In the genomic region with DNA sequence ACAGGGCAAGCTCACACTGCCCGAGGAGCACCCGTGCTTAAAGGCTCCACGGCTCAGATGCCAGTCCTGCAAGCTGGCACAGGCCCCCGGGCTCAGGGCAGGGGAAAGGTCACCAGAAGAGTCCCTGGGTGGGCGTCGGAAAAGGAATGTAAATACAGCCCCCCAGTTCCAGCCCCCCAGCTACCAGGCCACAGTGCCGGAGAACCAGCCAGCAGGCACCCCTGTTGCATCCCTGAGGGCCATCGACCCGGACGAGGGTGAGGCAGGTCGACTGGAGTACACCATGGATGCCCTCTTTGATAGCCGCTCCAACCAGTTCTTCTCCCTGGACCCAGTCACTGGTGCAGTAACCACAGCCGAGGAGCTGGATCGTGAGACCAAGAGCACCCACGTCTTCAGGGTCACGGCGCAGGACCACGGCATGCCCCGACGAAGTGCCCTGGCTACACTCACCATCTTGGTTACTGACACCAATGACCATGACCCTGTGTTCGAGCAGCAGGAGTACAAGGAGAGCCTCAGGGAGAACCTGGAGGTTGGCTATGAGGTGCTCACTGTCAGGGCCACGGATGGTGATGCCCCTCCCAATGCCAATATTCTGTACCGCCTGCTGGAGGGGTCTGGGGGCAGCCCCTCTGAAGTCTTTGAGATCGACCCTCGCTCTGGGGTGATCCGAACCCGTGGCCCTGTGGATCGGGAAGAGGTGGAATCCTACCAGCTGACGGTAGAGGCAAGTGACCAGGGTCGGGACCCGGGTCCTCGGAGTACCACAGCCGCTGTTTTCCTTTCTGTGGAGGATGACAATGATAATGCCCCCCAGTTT, we compare ENCODE assay signal across 9 cellular contexts. TPM values are rescaled to one million over a fixed set of nuclear protein-coding genes. Genes with fewer than 3 reads are reported as not detected.
DNase-seq lines count a peak whose midpoint lies in the region; ATAC-seq and TF ChIP-seq lines count a peak whose summit lies in the region.
"Had no signal": no experiment of that assay in that cellular context is flagged by ENCODE, and none has a peak within 500 bp of the region (broad histone marks: within the 10 kb centered on the region; RNA-seq: fewer than 3 reads in every experiment).

No MANE protein-coding gene starts in this region.

- H3K9me3 ChIP-seq in mesenchymal stem cell (ENCODE audit: control insufficient read depth, low read length) = no peaks in the 10 kb centered on the region
- no peaks in the 10 kb centered on the region for H3K9me3 ChIP-seq in MG63

- 95% methylated on average over 33 of the region's 33 CpGs for WGBS in mesenchymal stem cell

- H3K4me1 Mint-ChIP-seq in activated naive CD4-positive, alpha-beta T cell treated with anti-CD3 and anti-CD28 coated beads, Interleukin-2, amount 50 U/mL, for 24 hours = peaks cover 8% of the 10 kb centered on the region
- H3K4me1 Mint-ChIP-seq in MCF 10A (ENCODE audit: insufficient read depth, unreplicated experiment) (peaks cover 8% of the 10 kb centered on the region), type B pancreatic cell (ENCODE audit: unreplicated experiment) (peaks cover 13% of the 10 kb centered on the region)

- peaks cover 0 to 61% of the 10 kb centered on the region in 2 experiments for H3K27me3 ChIP-seq in mesenchymal stem cell (ENCODE audit: control insufficient read depth in 1 of 2, insufficient read depth in 1 of 2, low read length in 2 of 2)
- peaks cover 11% of the 10 kb centered on the region for H3K27me3 ChIP-seq in MG63

- no peak for ATAC-seq in GM21423 (IDR thresholded peaks at IDR 0.05; ENCODE audit: unreplicated experiment)

- no peak overlapping the region for H2AK5ac ChIP-seq in mesenchymal stem cell (ENCODE audit: low read length, severe bottlenecking)

- no peak overlapping the region for H3K14ac ChIP-seq in mesenchymal stem cell (ENCODE audit: low read length in 2 of 2)

- H3K4me1 ChIP-seq in mesenchymal stem cell (ENCODE audit: control insufficient read depth, insufficient read depth, low read depth, low read length) = peaks cover 41% of the 10 kb centered on the region

- no peak overlapping the region for H2AFZ ChIP-seq in mesenchymal stem cell (ENCODE audit: low read depth, low read length)

- H3K36me3 Mint-ChIP-seq in activated naive CD4-positive, alpha-beta T cell treated with anti-CD3 and anti-CD28 coated beads, Interleukin-2, amount 50 U/mL, for 24 hours = no peaks in the 10 kb centered on the region
- H3K36me3 Mint-ChIP-seq in MCF 10A (ENCODE audit: insufficient read depth, unreplicated experiment) (no peaks in the 10 kb centered on the region), type B pancreatic cell (peaks cover 13% of the 10 kb centered on the region)

- no peak overlapping the region for H3K4ac ChIP-seq in mesenchymal stem cell (ENCODE audit: low read depth in 1 of 2, low read length in 2 of 2)

- intact Hi-C loops in MCF 10A (cut with micrococcal nuclease) = no loop called here

- no peak overlapping the region for H3K27ac ChIP-seq in mesenchymal stem cell (ENCODE audit: low read length, poor library complexity, severe bottlenecking)

- H4K91ac ChIP-seq in mesenchymal stem cell (ENCODE audit: low read length) = no peak overlapping the region

- CTCF ChIA-PET in MCF 10A (lab: Yijun Ruan, JAX) = interaction anchor here (0.7 to 1.8 kb wide), 9 partner anchors 10 to 281 kb away, joined by 3 to 9 read pairs (median 3); partner anchors contain the start of genes PSRC1 and SARS1

- no TSS peak for BruUV-seq in MCF 10A (replicated peaks; lab: Mats Ljungman, UMichigan)

- H2BK15ac ChIP-seq in mesenchymal stem cell (ENCODE audit: low read depth, poor library complexity, severe bottlenecking) = no peak overlapping the region

- no peak overlapping the region for H2BK12ac ChIP-seq in mesenchymal stem cell (ENCODE audit: low read length in 2 of 2)

- no peak overlapping the region for H4K8ac ChIP-seq in mesenchymal stem cell (ENCODE audit: low read length)

- POLR2A ChIA-PET in MCF 10A (lab: Yijun Ruan, JAX) = interaction anchor here (0.6 to 2.3 kb wide), 9 partner anchors 11 to 175 kb away, joined by 3 to 19 read pairs (median 4); partner anchors contain the start of gene SARS1

- H3K36me3 ChIP-seq in mesenchymal stem cell (ENCODE audit: control insufficient read depth in 1 of 2, insufficient read depth in 2 of 2, low read depth in 1 of 2, low read length in 2 of 2) = peaks cover 0 to 11% of the 10 kb centered on the region in 2 experiments
- H3K36me3 ChIP-seq in MG63 = no peaks in the 10 kb centered on the region

- H2BK120ac ChIP-seq in mesenchymal stem cell (ENCODE audit: low read depth, low read length) = no peak overlapping the region

- no peak overlapping the region for H3K23ac ChIP-seq in mesenchymal stem cell (ENCODE audit: low read length in 2 of 2)

- no peak overlapping the region for H2BK5ac ChIP-seq in mesenchymal stem cell (ENCODE audit: low read depth, low read length, poor library complexity, severe bottlenecking)

- H3K9ac ChIP-seq in mesenchymal stem cell (ENCODE audit: low read length) = no peak overlapping the region

- DNase-seq in activated naive CD4-positive, alpha-beta T cell treated with anti-CD3 and anti-CD28 coated beads, Interleukin-2, amount 50 U/mL, for 16 hours = no peak
- no peak for DNase-seq in MCF 10A (ENCODE audit: unreplicated experiment)
- no peak for DNase-seq in mesenchymal stem cell
- no peak for DNase-seq in type B pancreatic cell (ENCODE audit: extremely low spot score, unreplicated experiment)
- DNase-seq in hepatic stellate cell (ENCODE audit: low spot score) = no peak
- DNase-seq in MG63 = no peak
- DNase-seq: amniotic stem cell had no signal

- no peak overlapping the region for H3K27ac Mint-ChIP-seq in activated naive CD4-positive, alpha-beta T cell treated with anti-CD3 and anti-CD28 coated beads, Interleukin-2, amount 50 U/mL, for 24 hours
- H3K27ac Mint-ChIP-seq in MCF 10A (ENCODE audit: low read depth, unreplicated experiment) (no peak overlapping the region), type B pancreatic cell (no peak overlapping the region)

- peak overlapping the region; percentile 82 for H3K4me2 ChIP-seq in mesenchymal stem cell (ENCODE audit: low read length, poor library complexity, severe bottlenecking)

- peak overlapping the region; percentile 64 for H3K4me3 Mint-ChIP-seq in activated naive CD4-positive, alpha-beta T cell treated with anti-CD3 and anti-CD28 coated beads, Interleukin-2, amount 50 U/mL, for 24 hours
- H3K4me3 Mint-ChIP-seq in MCF 10A (ENCODE audit: unreplicated experiment) (peak overlapping the region; percentile 47), type B pancreatic cell (peak overlapping the region; percentile 72)

- H3K18ac ChIP-seq in mesenchymal stem cell (ENCODE audit: low read depth in 1 of 2, low read length in 2 of 2) = no peak overlapping the region

- TF ChIP-seq CTCF in MCF 10A (IDR thresholded peaks at IDR 0.05; ENCODE audit: unreplicated experiment) (no peak), type B pancreatic cell (conservative IDR thresholded peaks at IDR 0.05) (no peak)

- H3K4me3 ChIP-seq in mesenchymal stem cell (ENCODE audit: insufficient read depth in 1 of 2, low read depth in 1 of 2, low read length in 2 of 2) (no peak overlapping the region), MG63 (no peak overlapping the region)

- no peaks in the 10 kb centered on the region for H3K9me3 Mint-ChIP-seq in activated naive CD4-positive, alpha-beta T cell treated with anti-CD3 and anti-CD28 coated beads, Interleukin-2, amount 50 U/mL, for 24 hours
- H3K9me3 Mint-ChIP-seq in MCF 10A (ENCODE audit: unreplicated experiment) (no peaks in the 10 kb centered on the region), type B pancreatic cell (no peaks in the 10 kb centered on the region)

- no peaks in the 10 kb centered on the region for H3K27me3 Mint-ChIP-seq in activated naive CD4-positive, alpha-beta T cell treated with anti-CD3 and anti-CD28 coated beads, Interleukin-2, amount 50 U/mL, for 24 hours
- H3K27me3 Mint-ChIP-seq in MCF 10A (ENCODE audit: insufficient read depth, unreplicated experiment) (no peaks in the 10 kb centered on the region), type B pancreatic cell (no peaks in the 10 kb centered on the region)

- peaks cover 3% of the 10 kb centered on the region for H3K79me1 ChIP-seq in mesenchymal stem cell (replicated peaks; ENCODE audit: low read length, poor library complexity, severe bottlenecking)

RNA-seq across cellular contexts. Expression of gene CELSR2, which starts 1.3 kb away (rescaled TPM):
- total RNA-seq in MCF 10A (2022) (6.9 and 7.2 TPM in 2 replicates), type B pancreatic cell (ENCODE audit: low replicate concordance) (23.4 and 35.5 TPM in 2 replicates)
- polyA plus RNA-seq in mesenchymal stem cell (2013, experiment 1 of 2) = 1.0 TPM
- polyA plus RNA-seq in mesenchymal stem cell (2013, experiment 2 of 2) = 0.93 TPM
- 0.76 and 1.2 TPM in 2 replicates for total RNA-seq in MG63 (2014; rRNA removed; shearing (Covaris generic); ENCODE audit: low replicate concordance)

RNA-seq across cellular contexts. Expression of gene PSRC1, which starts 32.3 kb away (rescaled TPM):
- total RNA-seq in MCF 10A (2022) (13.0 and 19.4 TPM in 2 replicates), type B pancreatic cell (ENCODE audit: low replicate concordance) (10.3 and 46.2 TPM in 2 replicates)
- polyA plus RNA-seq in mesenchymal stem cell (2013, experiment 1 of 2) = 7.4 TPM
- 7.5 TPM for polyA plus RNA-seq in mesenchymal stem cell (2013, experiment 2 of 2)
- total RNA-seq in MG63 (2014; rRNA removed; shearing (Covaris generic); ENCODE audit: low replicate concordance) = 38.5 and 67.0 TPM in 2 replicates

RNA-seq across cellular contexts. Expression of gene SARS1, which starts 36.9 kb away (rescaled TPM):
- total RNA-seq in MCF 10A (2022) (381 and 492 TPM in 2 replicates), type B pancreatic cell (ENCODE audit: low replicate concordance) (136 and 173 TPM in 2 replicates)
- 210 TPM for polyA plus RNA-seq in mesenchymal stem cell (2013, experiment 1 of 2)
- polyA plus RNA-seq in mesenchymal stem cell (2013, experiment 2 of 2) = 208 TPM
- 751 and 778 TPM in 2 replicates for total RNA-seq in MG63 (2014; rRNA removed; shearing (Covaris generic); ENCODE audit: low replicate concordance)

RNA-seq across cellular contexts. Expression of gene MYBPHL, which starts 56.1 kb away (rescaled TPM):
- total RNA-seq in MCF 10A (2022) = 1.1 TPM in 1 of 2 replicates, not detected in the other
- 0.14 TPM for polyA plus RNA-seq in mesenchymal stem cell (2013, experiment 1 of 2)
- polyA plus RNA-seq in mesenchymal stem cell (2013, experiment 2 of 2) = not detected
- 0.48 and 0.60 TPM in 2 replicates for total RNA-seq in type B pancreatic cell (ENCODE audit: low replicate concordance)
- total RNA-seq in MG63 (2014; rRNA removed; shearing (Covaris generic); ENCODE audit: low replicate concordance) = not detected in 2 replicates
